In the genomic region with DNA sequence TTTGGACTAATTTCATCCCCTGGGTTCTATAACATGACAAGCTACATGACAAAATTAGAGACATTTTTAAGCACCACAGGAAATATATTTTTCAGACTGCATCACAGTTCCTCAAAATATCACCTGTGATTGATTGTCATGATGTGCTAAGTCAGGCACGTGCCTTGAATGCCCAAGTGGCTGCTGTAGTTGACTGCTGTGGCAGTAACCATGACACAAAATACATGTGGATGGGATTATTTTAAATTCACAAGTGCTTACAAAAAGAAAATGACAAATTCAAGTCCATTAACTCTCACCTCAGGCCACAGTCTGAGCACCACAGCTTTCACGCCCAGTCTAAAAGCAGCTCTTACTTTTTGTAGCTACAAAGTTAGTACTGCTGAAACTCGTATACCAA, we compare ENCODE assay signal across 13 cellular contexts. TPM values are rescaled to one million over a fixed set of nuclear protein-coding genes. Genes with fewer than 3 reads are reported as not detected.
DNase-seq lines count a peak whose midpoint lies in the region; ATAC-seq and TF ChIP-seq lines count a peak whose summit lies in the region.
"Had no signal": no experiment of that assay in that cellular context is flagged by ENCODE, and none has a peak within 500 bp of the region (broad histone marks: within the 10 kb centered on the region; RNA-seq: fewer than 3 reads in every experiment).

No MANE protein-coding gene starts in this region.

- CTCF ChIA-PET in GM10248 (lab: Yijun Ruan, JAX), result interaction anchor here (0.7 to 2.8 kb wide), 11 partner anchors 10 to 154 kb away, joined by 3 to 17 read pairs (median 4); no protein-coding TSS in a partner anchor

- TF ChIP-seq CTCF in GM10248 (IDR thresholded peaks at IDR 0.05; ENCODE audit: control extremely low read depth, extremely low read depth, low read depth, missing control alignments), result no peak

- DNase-seq in GM10248 (ENCODE audit: extremely low spot score) (peak; percentile 38), RPMI8226 (peak; percentile 8), dermis blood vessel endothelial cell (no peak), EL (no peak), HT-29 (ENCODE audit: low spot score) (no peak)
- DNase-seq in NK-92 treated with Interleukin-12 subunit alpha and Interleukin-12 subunit beta, amount 100 ng/mL, for 24 hours (lab: John Stamatoyannopoulos, UW), result no peak
- DNase-seq: activated CD8-positive, alpha-beta memory T cell treated with anti-CD3 and anti-CD28 coated beads, Interleukin-2, amount 50 U/mL, for 48 hours; DMS 273 treated with DMSO at 0.1 percent for 48 hours; glutamatergic neuron; NCI-H1436 had no signal

- ATAC-seq in GM19035 (IDR thresholded peaks at IDR 0.05; ENCODE audit: unreplicated experiment), result peak; percentile 68
- peak; percentile 87 for ATAC-seq in HG02938 (IDR thresholded peaks at IDR 0.05; ENCODE audit: unreplicated experiment)
- ATAC-seq: HCT116 had no signal

- POLR2A ChIA-PET in GM10248 (lab: Yijun Ruan, JAX), result interaction anchor here (1.0 to 1.4 kb wide), 4 partner anchors 45 to 74 kb away, joined by 4 to 5 read pairs (median 4); no protein-coding TSS in a partner anchor

RNA-seq across cellular contexts. Expression of gene TNPO3, which starts 45.5 kb away (rescaled TPM):
- 57.2 and 83.1 TPM in 2 replicates for total RNA-seq in dermis blood vessel endothelial cell
- 66.8 and 73.7 TPM in 2 replicates for total RNA-seq in HT-29 (2014; rRNA removed; shearing (Covaris generic))

Comparison
In these comparisons a context has a peak if more than half of its experiments do, and no peak if none do; other contexts are left out.
1. DNase-seq: peak in GM10248 (single experiment) and RPMI8226 (single experiment); none in dermis blood vessel endothelial cell (single experiment), EL (single experiment), NK-92 treated with Interleukin-12 subunit alpha and Interleukin-12 subunit beta, amount 100 ng/mL, for 24 hours (single experiment) and HT-29 (single experiment).